9 cellular contexts compared by ENCODE assay signal in genomic region chr19:11659612-11660011, GRCh38.
DNase-seq lines count a peak whose midpoint lies in the region; ATAC-seq, FAIRE-seq and TF ChIP-seq lines count a peak whose summit lies in the region.
"Had no signal": no experiment of that assay in that cellular context is flagged by ENCODE, and none has a peak within 500 bp of the region (broad histone marks: within the 10 kb centered on the region; RNA-seq: fewer than 3 reads in every experiment).

No MANE protein-coding gene starts in this region.

- no peaks in the 10 kb centered on the region for H3K4me1 Mint-ChIP-seq in natural killer cell treated with Interleukin-12 subunit alpha and Interleukin-12 subunit beta and Interleukin-15 and Interleukin-18, amount 100 ng/mL, for 72 hours (ENCODE audit: low read depth in 2 of 2)
- H3K4me1 Mint-ChIP-seq: natural killer cell had no signal

- H3K9me3 Mint-ChIP-seq in natural killer cell treated with Interleukin-12 subunit alpha and Interleukin-12 subunit beta and Interleukin-15 and Interleukin-18, amount 100 ng/mL, for 72 hours, result no peaks in the 10 kb centered on the region
- H3K9me3 Mint-ChIP-seq: natural killer cell had no signal

- no peaks in the 10 kb centered on the region for H3K27me3 Mint-ChIP-seq in natural killer cell treated with Interleukin-12 subunit alpha and Interleukin-12 subunit beta and Interleukin-15 and Interleukin-18, amount 100 ng/mL, for 72 hours

- no peaks in the 10 kb centered on the region for H3K36me3 Mint-ChIP-seq in natural killer cell treated with Interleukin-12 subunit alpha and Interleukin-12 subunit beta and Interleukin-15 and Interleukin-18, amount 100 ng/mL, for 72 hours
- H3K36me3 Mint-ChIP-seq: natural killer cell had no signal

- FAIRE-seq in GM19239 (lab: Jason Lieb, UNC), result peak; percentile 8

- H3K4me3 ChIP-seq in fibroblast of the aortic adventitia (ENCODE audit: low read depth, low read length), result no peak overlapping the region

- ATAC-seq in GM18502 (IDR thresholded peaks at IDR 0.05; ENCODE audit: poor library complexity, unreplicated experiment), result no peak
- no peak for ATAC-seq in natural killer cell treated with Interleukin-12 subunit alpha and Interleukin-12 subunit beta and Interleukin-15 and Interleukin-18, amount 100 ng/mL, for 72 hours
- ATAC-seq: natural killer cell had no signal

- no peak overlapping the region for H3K4me3 Mint-ChIP-seq in natural killer cell treated with Interleukin-12 subunit alpha and Interleukin-12 subunit beta and Interleukin-15 and Interleukin-18, amount 100 ng/mL, for 72 hours
- H3K4me3 Mint-ChIP-seq: natural killer cell had no signal

- DNase-seq in AG08396 (ENCODE audit: low spot score) (peak; percentile 38), GM19239 (ENCODE audit: insufficient read length, low spot score) (no peak), RPMI7951 (ENCODE audit: low read depth) (peak; percentile 12), fibroblast of the aortic adventitia (ENCODE audit: low read depth) (peak; percentile 19), NK-92 (lab: John Stamatoyannopoulos, UW; ENCODE audit: unreplicated experiment) (no peak)
- no peak for DNase-seq in natural killer cell treated with Interleukin-12 subunit alpha and Interleukin-12 subunit beta and Interleukin-15 and Interleukin-18, amount 100 ng/mL, for 72 hours (ENCODE audit: low spot score)
- DNase-seq in central memory CD4-positive, alpha-beta T cell, result no peak
- DNase-seq: natural killer cell had no signal

- no peak overlapping the region for H3K27ac Mint-ChIP-seq in natural killer cell treated with Interleukin-12 subunit alpha and Interleukin-12 subunit beta and Interleukin-15 and Interleukin-18, amount 100 ng/mL, for 72 hours
- H3K27ac Mint-ChIP-seq: natural killer cell had no signal

- TF ChIP-seq CTCF in fibroblast of the aortic adventitia (IDR thresholded peaks at IDR 0.05; ENCODE audit: insufficient read depth, low read length), result peak; percentile 29

Comparison
In these comparisons a context has a peak if more than half of its experiments do, and no peak if none do; other contexts are left out.
1. DNase-seq: peak in AG08396 (single experiment), RPMI7951 (single experiment) and fibroblast of the aortic adventitia (single experiment); none in GM19239 (single experiment), natural killer cell treated with Interleukin-12 subunit alpha and Interleukin-12 subunit beta and Interleukin-15 and Interleukin-18, amount 100 ng/mL, for 72 hours (single experiment), NK-92 (single experiment) and central memory CD4-positive, alpha-beta T cell (single experiment).